ENCODE assay signal across 23 cellular contexts in the genomic region with DNA sequence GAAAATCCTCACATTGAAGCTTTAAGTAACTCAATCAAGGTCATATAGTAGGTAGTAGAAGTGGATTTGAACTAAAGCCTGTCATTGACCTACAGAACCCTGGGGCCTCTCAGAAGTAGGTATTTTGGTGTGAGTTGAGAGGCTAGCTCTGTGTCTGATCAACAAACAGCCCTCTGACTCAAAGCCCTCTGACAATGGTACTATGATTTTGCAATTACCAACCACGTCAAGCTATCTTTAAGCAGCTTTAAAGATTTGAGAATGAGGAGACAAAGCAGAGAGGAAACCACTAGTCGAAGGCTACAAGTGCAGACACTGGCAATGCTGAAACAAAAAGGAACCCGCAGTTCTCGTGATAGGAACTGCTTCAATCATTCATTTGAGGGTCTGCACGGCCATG. TPM values are rescaled to one million over a fixed set of nuclear protein-coding genes. Genes with fewer than 3 reads are reported as not detected.
DNase-seq lines count a peak whose midpoint lies in the region; ATAC-seq and TF ChIP-seq lines count a peak whose summit lies in the region.
"Had no signal": no experiment of that assay in that cellular context is flagged by ENCODE, and none has a peak within 500 bp of the region (broad histone marks: within the 10 kb centered on the region; RNA-seq: fewer than 3 reads in every experiment).

No MANE protein-coding gene starts in this region.

- no peak overlapping the region for H3K4me2 ChIP-seq in mesenchymal stem cell (ENCODE audit: low read length, poor library complexity, severe bottlenecking)
- H3K4me2 ChIP-seq: BLaER1 had no signal

- no peak overlapping the region for H2BK15ac ChIP-seq in mesenchymal stem cell (ENCODE audit: low read depth, poor library complexity, severe bottlenecking)

- H2BK5ac ChIP-seq in mesenchymal stem cell (ENCODE audit: low read depth, low read length, poor library complexity, severe bottlenecking): no peak overlapping the region

- intact Hi-C loops in MCF 10A (cut with micrococcal nuclease): no loop called here
- intact Hi-C loops in breast epithelium (cut with DNase I; ENCODE audit: low total_unique reads): no loop called here
- intact Hi-C loops in left ventricle myocardium inferior (cut with micrococcal nuclease): no loop called here
- intact Hi-C loops in left cardiac atrium (cut with DNase I): no loop called here

- H3K36me3 Mint-ChIP-seq in MCF 10A (ENCODE audit: insufficient read depth, unreplicated experiment): peaks cover 4% of the 10 kb centered on the region
- H3K36me3 Mint-ChIP-seq: CD14-positive monocyte; CD4-positive, alpha-beta memory T cell had no signal

- H2AFZ ChIP-seq in mesenchymal stem cell (ENCODE audit: low read depth, low read length): no peak overlapping the region

- POLR2A ChIA-PET in MCF 10A (lab: Yijun Ruan, JAX): interaction anchor here (0.6 kb wide), 1 partner anchor 167 kb away, joined by 3 read pairs; no protein-coding TSS in a partner anchor

- no peak overlapping the region for H3K9ac ChIP-seq in mesenchymal stem cell (ENCODE audit: low read length)
- H3K9ac ChIP-seq: BLaER1 had no signal

- CTCF ChIA-PET in MCF 10A (lab: Yijun Ruan, JAX): no interaction called here

- H2AK5ac ChIP-seq in mesenchymal stem cell (ENCODE audit: low read length, severe bottlenecking): no peak overlapping the region

- no peak overlapping the region for H2BK12ac ChIP-seq in mesenchymal stem cell (ENCODE audit: low read length in 2 of 2)

- H3K4me1 ChIP-seq in breast epithelium (peaks cover 0 to 10% of the 10 kb centered on the region in 2 donors), left ventricle myocardium inferior (peaks cover 50% of the 10 kb centered on the region), mesenchymal stem cell (ENCODE audit: control insufficient read depth, insufficient read depth, low read depth, low read length) (peaks cover 3% of the 10 kb centered on the region)
- H3K4me1 ChIP-seq: BLaER1 had no signal

- no peak overlapping the region for H3K18ac ChIP-seq in mesenchymal stem cell (ENCODE audit: low read depth in 1 of 2, low read length in 2 of 2)

- H4K91ac ChIP-seq in mesenchymal stem cell (ENCODE audit: low read length): no peak overlapping the region

- no peak overlapping the region for H3K14ac ChIP-seq in mesenchymal stem cell (ENCODE audit: low read length in 2 of 2)

- H3K4me3 ChIP-seq in breast epithelium: no peak overlapping the region
- H3K4me3 ChIP-seq in left ventricle myocardium inferior: no peak overlapping the region
- H3K4me3 ChIP-seq in mesenchymal stem cell (ENCODE audit: insufficient read depth in 1 of 2, low read depth in 1 of 2, low read length in 2 of 2): no peak overlapping the region
- H3K4me3 ChIP-seq: BLaER1, GM12878 had no signal

- H3K27me3 Mint-ChIP-seq in MCF 10A (ENCODE audit: insufficient read depth, unreplicated experiment): no peaks in the 10 kb centered on the region
- H3K27me3 Mint-ChIP-seq: CD4-positive, alpha-beta memory T cell had no signal

- H3K4ac ChIP-seq in mesenchymal stem cell (ENCODE audit: low read depth in 1 of 2, low read length in 2 of 2): no peak overlapping the region

- no peak overlapping the region for H3K23ac ChIP-seq in mesenchymal stem cell (ENCODE audit: low read length in 2 of 2)

- no peak overlapping the region for H3K4me3 Mint-ChIP-seq in MCF 10A (ENCODE audit: unreplicated experiment)
- H3K4me3 Mint-ChIP-seq: CD14-positive monocyte; CD4-positive, alpha-beta memory T cell; HFFc6 had no signal

- WGBS in mesenchymal stem cell: 91% methylated on average over 5 of the region's 5 CpGs

- TF ChIP-seq POLR2A in breast epithelium (IDR thresholded peaks at IDR 0.05): no peak

- H2BK120ac ChIP-seq in mesenchymal stem cell (ENCODE audit: low read depth, low read length): no peak overlapping the region

- ATAC-seq in left cardiac atrium: no peak
- ATAC-seq: GM12878, HCT116 had no signal

- H3K9me3 Mint-ChIP-seq in MCF 10A (ENCODE audit: unreplicated experiment): peaks cover 7% of the 10 kb centered on the region

- peaks cover 41% of the 10 kb centered on the region for H3K4me1 Mint-ChIP-seq in MCF 10A (ENCODE audit: insufficient read depth, unreplicated experiment)
- H3K4me1 Mint-ChIP-seq: CD14-positive monocyte; CD4-positive, alpha-beta memory T cell had no signal

- H3K27ac ChIP-seq in breast epithelium (no peak overlapping the region), left ventricle myocardium inferior (replicated peaks) (peak overlapping the region; percentile 77), mesenchymal stem cell (ENCODE audit: low read length, poor library complexity, severe bottlenecking) (no peak overlapping the region)
- H3K27ac ChIP-seq: BLaER1, HL-60 had no signal

- no peaks in the 10 kb centered on the region for H3K79me1 ChIP-seq in mesenchymal stem cell (replicated peaks; ENCODE audit: low read length, poor library complexity, severe bottlenecking)

- no peaks in the 10 kb centered on the region for H3K9me3 ChIP-seq in breast epithelium
- H3K9me3 ChIP-seq in left ventricle myocardium inferior (replicated peaks): no peaks in the 10 kb centered on the region
- no peaks in the 10 kb centered on the region for H3K9me3 ChIP-seq in mesenchymal stem cell (ENCODE audit: control insufficient read depth, low read length)
- H3K9me3 ChIP-seq: BLaER1 had no signal

- TF ChIP-seq CTCF in MCF 10A (IDR thresholded peaks at IDR 0.05; ENCODE audit: unreplicated experiment) (no peak), breast epithelium (IDR thresholded peaks at IDR 0.05) (no peak), left ventricle myocardium inferior (IDR thresholded peaks at IDR 0.05; ENCODE audit: borderline replicate concordance) (no peak)

- no peak overlapping the region for H3K27ac Mint-ChIP-seq in MCF 10A (ENCODE audit: low read depth, unreplicated experiment)
- H3K27ac Mint-ChIP-seq: CD14-positive monocyte; CD4-positive, alpha-beta memory T cell; HFFc6 had no signal

- BruUV-seq in MCF 10A (replicated peaks; lab: Mats Ljungman, UMichigan): no TSS peak

- no peaks in the 10 kb centered on the region for H3K27me3 ChIP-seq in breast epithelium
- H3K27me3 ChIP-seq in left ventricle myocardium inferior (ENCODE audit: low read depth): no peaks in the 10 kb centered on the region
- H3K27me3 ChIP-seq in mesenchymal stem cell (ENCODE audit: control insufficient read depth in 1 of 2, insufficient read depth in 1 of 2, low read length in 2 of 2): no peaks in the 10 kb centered on the region
- H3K27me3 ChIP-seq: BLaER1 had no signal

- H4K8ac ChIP-seq in mesenchymal stem cell (ENCODE audit: low read length): peak overlapping the region; percentile 24

- no peaks in the 10 kb centered on the region for H3K36me3 ChIP-seq in breast epithelium
- H3K36me3 ChIP-seq in left ventricle myocardium inferior: no peaks in the 10 kb centered on the region
- H3K36me3 ChIP-seq in mesenchymal stem cell (ENCODE audit: control insufficient read depth in 1 of 2, insufficient read depth in 2 of 2, low read depth in 1 of 2, low read length in 2 of 2): no peaks in the 10 kb centered on the region
- H3K36me3 ChIP-seq: BLaER1 had no signal

- DNase-seq in MCF 10A (ENCODE audit: unreplicated experiment) (peak; percentile 54), breast epithelium (ENCODE audit: low spot score in 2 of 2) (no peak), left ventricle myocardium inferior (no peak), left cardiac atrium (no peak), mesenchymal stem cell (no peak), hippocampal formation (lab: John Stamatoyannopoulos, UW) (no peak), COLO829 (ENCODE audit: low spot score) (no peak)
- DNase-seq: 8988T; Calu3; CD4-positive, alpha-beta memory T cell; DMS 273 treated with DMSO at 0.1 percent for 48 hours; DND-41; EL; GOT3; H7; HFFc6 had no signal

RNA-seq across cellular contexts. Expression of gene PDE1C, which starts 19.0 kb away (rescaled TPM):
- total RNA-seq in MCF 10A (2022): 0.14 and 0.27 TPM in 2 replicates
- total RNA-seq in breast epithelium: 10 to 100 TPM in 2 of 3 donors, 1 to 10 TPM in 1; 3.2 to 30.1 (median 18.7) TPM
- total RNA-seq in left ventricle myocardium inferior: 207 TPM
- 10 to 100 TPM; 44.2 to 50.8 TPM for total RNA-seq in left cardiac atrium
- 25.7 TPM for polyA plus RNA-seq in mesenchymal stem cell (2013, experiment 1 of 2)
- polyA plus RNA-seq in mesenchymal stem cell (2013, experiment 2 of 2): 24.3 TPM
- total RNA-seq: A673; CD4-positive, alpha-beta memory T cell; G401 had no signal
- polyA plus RNA-seq: CD14-positive monocyte; CD4-positive, alpha-beta memory T cell had no signal
